In the genomic region with DNA sequence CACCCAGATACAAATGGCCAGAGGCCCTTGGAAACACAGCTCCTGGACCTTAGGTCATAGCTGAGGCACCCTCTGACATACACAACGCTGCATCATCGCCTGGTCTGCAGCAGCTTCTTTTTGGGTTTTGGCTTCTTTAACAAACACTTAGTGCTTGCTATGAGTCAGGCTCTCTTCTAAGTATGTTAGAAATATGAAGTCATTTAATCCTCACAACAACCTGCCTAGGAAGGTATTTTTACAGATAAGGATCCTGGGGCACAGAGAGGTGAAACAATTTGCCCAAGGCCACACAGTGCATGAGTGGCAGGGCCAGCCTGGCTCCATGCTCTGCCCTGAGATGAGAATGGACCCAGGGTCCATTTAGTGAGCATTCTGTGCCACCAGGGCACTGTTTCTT, we compare ENCODE assay signal across 16 cellular contexts.
A peak's percentile ranks its signal among the peaks of the same experiment; 100 is the strongest.
DNase-seq lines count a peak whose midpoint lies in the region; ATAC-seq, FAIRE-seq and TF ChIP-seq lines count a peak whose summit lies in the region.
"Had no signal": no experiment of that assay in that cellular context is flagged by ENCODE, and none has a peak within 500 bp of the region (broad histone marks: within the 10 kb centered on the region; RNA-seq: fewer than 3 reads in every experiment).

No MANE protein-coding gene starts in this region.

- no peaks in the 10 kb centered on the region for H3K27me3 ChIP-seq in left ventricle myocardium inferior (ENCODE audit: low read depth)
- no peaks in the 10 kb centered on the region for H3K27me3 ChIP-seq in K562 (ENCODE audit: control insufficient read depth in 2 of 2, insufficient read depth in 2 of 2, low read length in 2 of 2)

- H3K9me1 ChIP-seq in K562 (ENCODE audit: control insufficient read depth, insufficient read depth, low read length): no peaks in the 10 kb centered on the region

- peak overlapping the region; percentile 97 for H3K27ac Mint-ChIP-seq in type B pancreatic cell
- H3K27ac Mint-ChIP-seq in stimulated activated memory B cell treated with anti-CD40 and anti-IgM and Interleukin-4, amounts not matched to agents 10 μg/mL and 1 μg/mL and 100 μg/mL, for 72 hours: no peak overlapping the region
- H3K27ac Mint-ChIP-seq: activated naive CD4-positive, alpha-beta T cell treated with anti-CD3 and anti-CD28 coated beads for 36 hours had no signal

- H3K36me3 ChIP-seq in left ventricle myocardium inferior: no peaks in the 10 kb centered on the region
- H3K36me3 ChIP-seq in K562 (ENCODE audit: control insufficient read depth, insufficient read depth, low read length): no peaks in the 10 kb centered on the region

- ATAC-seq in Right ventricle myocardium inferior (no peak), K562 (peak; percentile 16; the same call in 2 of the 3 replicates)
- no peak for ATAC-seq in stimulated activated memory B cell treated with anti-CD40 and anti-IgM and Interleukin-4, amounts not matched to agents 10 μg/mL and 1 μg/mL and 100 μg/mL, for 72 hours
- ATAC-seq: mucosa of descending colon had no signal

- no peak for TF ChIP-seq POLR2A in K562 (conservative IDR thresholded peaks at IDR 0.05)

- H3K27ac ChIP-seq in left ventricle myocardium inferior (replicated peaks): peak overlapping the region; percentile 84
- no peak overlapping the region for H3K27ac ChIP-seq in K562 (ENCODE audit: extremely low read depth, low read depth, low read length)
- H3K27ac ChIP-seq: parathyroid adenoma, VCaP had no signal

- no peak overlapping the region for H2AFZ ChIP-seq in K562 (ENCODE audit: low read depth, low read length)
- H2AFZ ChIP-seq: parathyroid adenoma had no signal

- TF ChIP-seq EP300 in K562 (IDR thresholded peaks at IDR 0.05; ENCODE audit: low read length): no peak

- no peaks in the 10 kb centered on the region for H4K20me1 ChIP-seq in K562 (replicated peaks; ENCODE audit: control insufficient read depth, insufficient read depth, low read length)

- no peaks in the 10 kb centered on the region for H3K27me3 Mint-ChIP-seq in type B pancreatic cell
- H3K27me3 Mint-ChIP-seq in stimulated activated memory B cell treated with anti-CD40 and anti-IgM and Interleukin-4, amounts not matched to agents 10 μg/mL and 1 μg/mL and 100 μg/mL, for 72 hours: no peaks in the 10 kb centered on the region

- TF ChIP-seq CTCF in left ventricle myocardium inferior (IDR thresholded peaks at IDR 0.05; ENCODE audit: borderline replicate concordance) (no peak), K562 (IDR thresholded peaks at IDR 0.05 in 2 of 3, conservative IDR thresholded peaks at IDR 0.05 in 1 of 3; ENCODE audit: insufficient read depth in 2 of 3, low read depth in 1 of 3, low read length in 3 of 3) (no peak), type B pancreatic cell (conservative IDR thresholded peaks at IDR 0.05) (no peak)

- BruUV-seq in K562 (replicated peaks; lab: Mats Ljungman, UMichigan): no TSS peak

- H3K4me3 ChIP-seq in left ventricle myocardium inferior: no peak overlapping the region
- H3K4me3 ChIP-seq in K562: no peak overlapping the region
- H3K4me3 ChIP-seq: mucosa of descending colon had no signal

- H3K4me1 Mint-ChIP-seq in type B pancreatic cell (ENCODE audit: unreplicated experiment): peaks cover 36% of the 10 kb centered on the region
- peaks cover 12% of the 10 kb centered on the region for H3K4me1 Mint-ChIP-seq in stimulated activated memory B cell treated with anti-CD40 and anti-IgM and Interleukin-4, amounts not matched to agents 10 μg/mL and 1 μg/mL and 100 μg/mL, for 72 hours

- TF ChIP-seq RAD21 in K562 (CRISPR knock-in tag; conservative IDR thresholded peaks at IDR 0.05 in 1 of 2, IDR thresholded peaks at IDR 0.05 in 1 of 2): no peak

- FAIRE-seq in K562 (lab: Jason Lieb, UNC): no peak
- FAIRE-seq: colon had no signal

- no peak overlapping the region for H3K9ac ChIP-seq in K562 (ENCODE audit: insufficient read depth in 1 of 2, low read depth in 2 of 2, low read length in 2 of 2)
- H3K9ac ChIP-seq: parathyroid adenoma, SK-N-SH had no signal

- 44% methylated on average over 2 of the region's 2 CpGs for WGBS in K562 (ENCODE audit: insufficient coverage, low coverage, missing lambda C conversion rate)

- no peak for DNase-seq in left ventricle myocardium inferior
- no peak for DNase-seq in Right ventricle myocardium inferior (ENCODE audit: missing footprints)
- DNase-seq in K562 (ENCODE audit: extremely low read depth in 1 of 4, low spot score in 3 of 4): peak in 1 of 4 experiments; percentile 19
- peak; percentile 34 for DNase-seq in kidney tubule cell (ENCODE audit: low spot score)
- no peak for DNase-seq in type B pancreatic cell (ENCODE audit: extremely low spot score, unreplicated experiment)
- DNase-seq in NCI-H2171 treated with DMSO at 0.1 percent for 48 hours (lab: John Stamatoyannopoulos, UW): no peak
- no peak for DNase-seq in globus pallidus (ENCODE audit: low spot score)
- DNase-seq: activated naive CD4-positive, alpha-beta T cell treated with anti-CD3 and anti-CD28 coated beads for 36 hours; mucosa of descending colon; NCI-H1105 treated with DMSO at 0.1 percent for 48 hours; NCI-H2227 treated with DMSO at 0.1 percent for 48 hours; SK-N-SH had no signal

- in situ Hi-C loops in K562 (cut with MboI): no loop called here

- H3K36me3 Mint-ChIP-seq in type B pancreatic cell: no peaks in the 10 kb centered on the region
- no peaks in the 10 kb centered on the region for H3K36me3 Mint-ChIP-seq in stimulated activated memory B cell treated with anti-CD40 and anti-IgM and Interleukin-4, amounts not matched to agents 10 μg/mL and 1 μg/mL and 100 μg/mL, for 72 hours

- H3K9me3 ChIP-seq in left ventricle myocardium inferior (replicated peaks) (no peaks in the 10 kb centered on the region), K562 (replicated peaks; ENCODE audit: control insufficient read depth, insufficient read depth, low read depth, low read length) (no peaks in the 10 kb centered on the region)
- H3K9me3 ChIP-seq: mucosa of descending colon, SK-N-SH had no signal

- H3K9me3 Mint-ChIP-seq in type B pancreatic cell: no peaks in the 10 kb centered on the region
- no peaks in the 10 kb centered on the region for H3K9me3 Mint-ChIP-seq in stimulated activated memory B cell treated with anti-CD40 and anti-IgM and Interleukin-4, amounts not matched to agents 10 μg/mL and 1 μg/mL and 100 μg/mL, for 72 hours
- H3K9me3 Mint-ChIP-seq: activated naive CD4-positive, alpha-beta T cell treated with anti-CD3 and anti-CD28 coated beads for 36 hours had no signal

- H3K4me3 Mint-ChIP-seq in type B pancreatic cell: no peak overlapping the region
- H3K4me3 Mint-ChIP-seq in stimulated activated memory B cell treated with anti-CD40 and anti-IgM and Interleukin-4, amounts not matched to agents 10 μg/mL and 1 μg/mL and 100 μg/mL, for 72 hours: no peak overlapping the region
- H3K4me3 Mint-ChIP-seq: activated naive CD4-positive, alpha-beta T cell treated with anti-CD3 and anti-CD28 coated beads for 36 hours had no signal

- intact Hi-C loops in left ventricle myocardium inferior (cut with micrococcal nuclease) (loop anchor here (10.0 kb wide), 1 partner anchor 215 kb away; a partner anchor contains a TSS), Right ventricle myocardium inferior (cut with DNase I) (no loop called here), K562 (cut with micrococcal nuclease) (no loop called here)

- POLR2A ChIA-PET in K562 (lab: Yijun Ruan, JAX): no interaction called here

- CTCF ChIA-PET in K562 (lab: Yijun Ruan, JAX; ENCODE audit: low intra/inter-chr PET ratio): interaction anchor here (3.9 kb wide), 1 partner anchor 491 kb away, joined by 37 read pairs; no protein-coding TSS in a partner anchor

- no peaks in the 10 kb centered on the region for H3K79me2 ChIP-seq in K562 (ENCODE audit: control insufficient read depth, insufficient read depth, low read length)
- H3K79me2 ChIP-seq: parathyroid adenoma had no signal

- no peak overlapping the region for H3K4me2 ChIP-seq in K562 (ENCODE audit: insufficient read depth, low read length)
- H3K4me2 ChIP-seq: SK-N-SH had no signal

- peaks cover 40% of the 10 kb centered on the region for H3K4me1 ChIP-seq in left ventricle myocardium inferior
- peaks cover 3 to 9% of the 10 kb centered on the region in 2 experiments; a peak in 3 of 5 replicates for H3K4me1 ChIP-seq in K562 (replicated peaks in 1 of 2; ENCODE audit: control insufficient read depth in 2 of 2, insufficient read depth in 2 of 2, low read length in 2 of 2)

TF ChIP-seq in K562, 482 proteins besides CTCF, POLR2A, EP300 and RAD21:
- TF ChIP-seq ZZZ3 (IDR thresholded peaks at IDR 0.05) (no peak), ZFP36 (IDR thresholded peaks at IDR 0.05; ENCODE audit: low read depth, low read length, partially characterized antibody) (peak; percentile 53)
TF ChIP-seq in K562: peak in this region for 1.
